2 cellular contexts compared by ENCODE assay signal in genomic region chr16:75104836-75105235, GRCh38.
TF ChIP-seq lines count a peak whose summit lies in the region.

No MANE protein-coding gene starts in this region.

TF ChIP-seq in SK-N-SH, 30 proteins besides CTCF, POLR2A, EP300 and RAD21 (continued from another document):
- TF ChIP-seq ZBTB33 (IDR thresholded peaks at IDR 0.05; ENCODE audit: borderline replicate concordance, low read depth) (no peak), RXRA (IDR thresholded peaks at IDR 0.05; ENCODE audit: borderline replicate concordance, low read depth) (no peak), PBX3 (IDR thresholded peaks at IDR 0.05) (no peak), USF1 (IDR thresholded peaks at IDR 0.05; ENCODE audit: borderline replicate concordance, low read depth) (no peak), TCF12 (IDR thresholded peaks at IDR 0.05) (no peak), IRF3 (IDR thresholded peaks at IDR 0.05; ENCODE audit: low read depth, low read length) (no peak), RFX5 (IDR thresholded peaks at IDR 0.05; ENCODE audit: low read length) (no peak), POLR2AphosphoS5 (IDR thresholded peaks at IDR 0.05; ENCODE audit: low read depth, low read length) (no peak), GABPA (IDR thresholded peaks at IDR 0.05; ENCODE audit: low read depth) (no peak), MAX (IDR thresholded peaks at IDR 0.05; ENCODE audit: low read depth) (no peak), FOXJ3 (CRISPR knock-in tag; IDR thresholded peaks at IDR 0.05) (no peak)

TF ChIP-seq in SK-N-SH treated with all-trans-retinoic acid at 6 μM for 48 hours, 23 proteins besides CTCF, POLR2A, EP300 and RAD21 (continued from another document):
- TF ChIP-seq ZNF565 (CRISPR knock-in tag; conservative IDR thresholded peaks at IDR 0.05; ENCODE audit: low read depth) = no peak
- no peak for TF ChIP-seq ZNF70 (CRISPR knock-in tag; IDR thresholded peaks at IDR 0.05)
- no peak for TF ChIP-seq TSHZ2 (CRISPR knock-in tag; IDR thresholded peaks at IDR 0.05)
- TF ChIP-seq PPARA (CRISPR knock-in tag; IDR thresholded peaks at IDR 0.05; ENCODE audit: borderline replicate concordance) = no peak
- TF ChIP-seq ZFP30 (CRISPR knock-in tag; IDR thresholded peaks at IDR 0.05) = no peak
- TF ChIP-seq TOX (CRISPR knock-in tag; IDR thresholded peaks at IDR 0.05; ENCODE audit: borderline replicate concordance) = no peak
- no peak for TF ChIP-seq BACH2 (CRISPR knock-in tag; IDR thresholded peaks at IDR 0.05; ENCODE audit: borderline replicate concordance)
- TF ChIP-seq CSRNP3 (CRISPR knock-in tag; IDR thresholded peaks at IDR 0.05) = no peak
- TF ChIP-seq ISL1 (CRISPR knock-in tag; IDR thresholded peaks at IDR 0.05) = no peak
- no peak for TF ChIP-seq RARB (CRISPR knock-in tag; IDR thresholded peaks at IDR 0.05)
- no peak for TF ChIP-seq CREB5 (CRISPR knock-in tag; IDR thresholded peaks at IDR 0.05; ENCODE audit: low read depth)
- TF ChIP-seq GLIS3 (CRISPR knock-in tag; IDR thresholded peaks at IDR 0.05) = no peak
- TF ChIP-seq ZNF8 (CRISPR knock-in tag; IDR thresholded peaks at IDR 0.05) = no peak
- no peak for TF ChIP-seq ARNTL (CRISPR knock-in tag; IDR thresholded peaks at IDR 0.05; ENCODE audit: borderline replicate concordance, low read depth)
